In the genomic region with DNA sequence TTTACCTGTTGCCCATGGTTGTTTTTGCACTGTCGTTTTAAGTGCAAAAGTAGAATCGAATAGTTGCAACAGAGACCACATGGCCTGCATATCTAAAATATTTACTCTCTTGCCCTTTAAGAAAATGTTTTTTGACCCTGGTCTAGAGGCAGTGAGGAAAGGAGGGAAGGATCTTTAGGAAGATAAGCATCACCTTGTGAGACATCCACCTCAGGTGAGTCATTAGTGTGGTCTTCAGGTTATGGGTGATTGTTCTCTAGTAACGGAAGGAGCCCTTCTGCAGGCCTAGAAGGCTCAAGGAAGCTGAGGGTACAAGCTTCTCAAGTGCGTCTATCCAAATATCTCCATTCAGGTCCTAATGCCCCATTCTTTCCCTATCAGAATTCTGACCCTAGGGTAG, we compare ENCODE assay signal across 17 cellular contexts. TPM values are rescaled to one million over a fixed set of nuclear protein-coding genes. Genes with fewer than 3 reads are reported as not detected.
"Had no signal": no experiment of that assay in that cellular context is flagged by ENCODE, and none has a peak within 500 bp of the region (broad histone marks: within the 10 kb centered on the region; RNA-seq: fewer than 3 reads in every experiment).

No MANE protein-coding gene starts in this region.

- H3K27me3 Mint-ChIP-seq: stimulated activated naive B cell treated with anti-CD40 and anti-IgM and Interleukin-4, amounts not matched to agents 10 μg/mL and 1 μg/mL and 100 μg/mL, for 72 hours had no signal

- H3K4me1 ChIP-seq: uterus had no signal

- FAIRE-seq: astrocyte, islet of Langerhans had no signal

- H3K27me3 ChIP-seq: gastroesophageal sphincter, tibial artery, uterus had no signal

- ATAC-seq: gastroesophageal sphincter; left lobe of liver; mucosa of descending colon; naive thymus-derived CD8-positive, alpha-beta T cell; stimulated activated naive B cell treated with anti-CD40 and anti-IgM and Interleukin-4, amounts not matched to agents 10 μg/mL and 1 μg/mL and 100 μg/mL, for 72 hours had no signal

- H3K9me3 Mint-ChIP-seq: activated T-cell treated with anti-CD3 and anti-CD28 coated beads, Interleukin-2, amount 50 U/mL, for 4 hours; endodermal cell; naive thymus-derived CD8-positive, alpha-beta T cell had no signal

- H3K36me3 Mint-ChIP-seq: naive thymus-derived CD8-positive, alpha-beta T cell had no signal

- H3K4me3 ChIP-seq: gastroesophageal sphincter, mucosa of descending colon, tibial artery, uterus had no signal

- H3K9me3 ChIP-seq: gastroesophageal sphincter, mucosa of descending colon, SK-N-SH, tibial artery, uterus had no signal

- H3K4me1 Mint-ChIP-seq: endodermal cell had no signal

- H3K4me2 ChIP-seq: SK-N-SH had no signal

- H3K27ac ChIP-seq: gastroesophageal sphincter, tibial artery, uterus had no signal

- H3K27ac Mint-ChIP-seq: endodermal cell had no signal

- H3K9ac ChIP-seq: SK-N-SH had no signal

- DNase-seq: activated CD4-positive, alpha-beta T cell treated with anti-CD3 and anti-CD28 coated beads, Interleukin-2, amount 50 U/mL, for 4 hours; activated T-cell treated with anti-CD3 and anti-CD28 coated beads, Interleukin-2, amount 50 U/mL, for 4 hours; dermis blood vessel endothelial cell; mucosa of descending colon; naive thymus-derived CD8-positive, alpha-beta T cell; retina; SK-N-SH; stimulated activated naive B cell treated with anti-CD40 and anti-IgM and Interleukin-4, amounts not matched to agents 10 μg/mL and 1 μg/mL and 100 μg/mL, for 72 hours; uterus had no signal

- H3K36me3 ChIP-seq: uterus had no signal

- H3K4me3 Mint-ChIP-seq: activated T-cell treated with anti-CD3 and anti-CD28 coated beads, Interleukin-2, amount 50 U/mL, for 4 hours; endodermal cell; naive thymus-derived CD8-positive, alpha-beta T cell; stimulated activated naive B cell treated with anti-CD40 and anti-IgM and Interleukin-4, amounts not matched to agents 10 μg/mL and 1 μg/mL and 100 μg/mL, for 72 hours had no signal

RNA-seq across cellular contexts. Expression of a gene that starts 6.6 kb away (rescaled TPM):
- total RNA-seq: chondrocyte; endodermal cell; epithelial cell of proximal tubule; naive thymus-derived CD8-positive, alpha-beta T cell had no signal
- polyA plus RNA-seq: naive thymus-derived CD8-positive, alpha-beta T cell had no signal
